Comparison of ENCODE assay signal across 33 cellular contexts in genomic region chr4:137927972-137928371, GRCh38.
"Had no signal": no experiment of that assay in that cellular context is flagged by ENCODE, and none has a peak within 500 bp of the region (broad histone marks: within the 10 kb centered on the region; RNA-seq: fewer than 3 reads in every experiment).

No MANE protein-coding gene starts in this region.

- DNase-seq: Karpas-422, Kasumi-1, MG63, MM.1S, MV-4-11, NCI-H1048, NCI-H1092, NCI-H1092 treated with DMSO at 0.1 percent for 48 hours, NCI-H1105, NCI-H1105 treated with DMSO at 0.1 percent for 48 hours, NCI-H1417, NCI-H1417 treated with DMSO at 0.1 percent for 48 hours, NCI-H1436, NCI-H1436 treated with DMSO at 0.1 percent for 48 hours, NCI-H146, NCI-H1694, NCI-H1694 treated with DMSO at 0.1 percent for 48 hours, NCI-H187, NCI-H187 treated with DMSO at 0.1 percent for 48 hours, NCI-H1930, NCI-H2029, NCI-H2029 treated with DMSO at 0.1 percent for 48 hours, NCI-H2081, NCI-H2081 treated with DMSO at 0.1 percent for 48 hours, NCI-H2107, NCI-H2171, NCI-H2171 treated with DMSO at 0.1 percent for 48 hours, NCI-H226, NCI-H345, NCI-H446, NCI-H446 treated with DMSO at 0.1 percent for 48 hours, NCI-H510A, NCI-H510A treated with DMSO at 0.1 percent for 48 hours had no signal
